In genomic region chr7:134593530-134594392, GRCh38 we compare ENCODE assay signal across 8 cellular contexts. TPM values are rescaled to one million over a fixed set of nuclear protein-coding genes. Genes with fewer than 3 reads are reported as not detected.
DNase-seq lines count a peak whose midpoint lies in the region; ATAC-seq and TF ChIP-seq lines count a peak whose summit lies in the region.

No MANE protein-coding gene starts in this region.

- H3K36me3 ChIP-seq in right lobe of liver (no peaks in the 10 kb centered on the region), thoracic aorta (no peaks in the 10 kb centered on the region)

- 44% methylated on average over 5 of the region's 8 CpGs for WGBS in right lobe of liver (ENCODE audit: insufficient coverage, low coverage, low lambda C conversion rate, missing lambda C conversion rate)

- H3K9me3 ChIP-seq in right lobe of liver (no peaks in the 10 kb centered on the region), thoracic aorta (no peaks in the 10 kb centered on the region)

- H3K4me3 ChIP-seq in choroid plexus epithelial cell (ENCODE audit: low read depth, low read length) (no peak overlapping the region), right lobe of liver (no peak overlapping the region), thoracic aorta (no peak overlapping the region)

- peak; percentile 16 for TF ChIP-seq POLR2A in right lobe of liver (IDR thresholded peaks at IDR 0.05)

- ATAC-seq in right lobe of liver (peak; percentile 83 to 96 (median 89)), thoracic aorta (ENCODE audit: insufficient number of reproducible peaks, low FRiP score, low read depth) (peak; percentile 60), HG03565 (IDR thresholded peaks at IDR 0.05; ENCODE audit: unreplicated experiment) (no peak)

- TF ChIP-seq CTCF in choroid plexus epithelial cell (conservative IDR thresholded peaks at IDR 0.05; ENCODE audit: low read depth, low read length) (no peak), right lobe of liver (IDR thresholded peaks at IDR 0.05) (no peak), thoracic aorta (IDR thresholded peaks at IDR 0.05) (no peak)

- H3K36me3 Mint-ChIP-seq in activated naive CD4-positive, alpha-beta T cell treated with anti-CD3 and anti-CD28 coated beads, Interleukin-2, amount 10 ng/mL, durations not matched to agents 7 days and 5 days = no peaks in the 10 kb centered on the region

- H3K27me3 Mint-ChIP-seq in activated naive CD4-positive, alpha-beta T cell treated with anti-CD3 and anti-CD28 coated beads, Interleukin-2, amount 10 ng/mL, durations not matched to agents 7 days and 5 days = peaks cover 4% of the 10 kb centered on the region

- CTCF ChIA-PET in activated naive CD4-positive, alpha-beta T cell treated with anti-CD3 and anti-CD28 coated beads, Interleukin-2, amount 10 ng/mL, durations not matched to agents 7 days and 5 days (lab: Charles Lee) = no interaction called here

- no peak overlapping the region for H3K27ac Mint-ChIP-seq in activated naive CD4-positive, alpha-beta T cell treated with anti-CD3 and anti-CD28 coated beads, Interleukin-2, amount 10 ng/mL, durations not matched to agents 7 days and 5 days

- no peaks in the 10 kb centered on the region for H3K4me1 Mint-ChIP-seq in activated naive CD4-positive, alpha-beta T cell treated with anti-CD3 and anti-CD28 coated beads, Interleukin-2, amount 10 ng/mL, durations not matched to agents 7 days and 5 days

- intact Hi-C loops in right lobe of liver (cut with DNase I) = no loop called here

- peaks cover 15% of the 10 kb centered on the region for H3K9me3 Mint-ChIP-seq in activated naive CD4-positive, alpha-beta T cell treated with anti-CD3 and anti-CD28 coated beads, Interleukin-2, amount 10 ng/mL, durations not matched to agents 7 days and 5 days

- peak; percentile 58 for DNase-seq in LoVo (ENCODE audit: low spot score)
- peak; percentile 87 for DNase-seq in choroid plexus epithelial cell (ENCODE audit: low read depth)
- DNase-seq in right lobe of liver = peak; percentile 68 to 85 (median 85)
- peak; percentile 44 for DNase-seq in thoracic aorta (ENCODE audit: low spot score)
- no peak for DNase-seq in NCI-H1092 (lab: John Stamatoyannopoulos, UW)
- DNase-seq in activated naive CD4-positive, alpha-beta T cell treated with anti-CD3 and anti-CD28 coated beads, Interleukin-2, amount 10 ng/mL, durations not matched to agents 7 days and 5 days = no peak
- DNase-seq in NK-92 treated with Interleukin-12 subunit alpha and Interleukin-12 subunit beta, amount 100 ng/mL, for 24 hours (lab: John Stamatoyannopoulos, UW) = no peak

- peaks cover 0 to 19% (median 0%) of the 10 kb centered on the region in 4 donors for H3K4me1 ChIP-seq in right lobe of liver
- peaks cover 13 to 24% of the 10 kb centered on the region in 2 donors for H3K4me1 ChIP-seq in thoracic aorta (ENCODE audit: control insufficient read depth in 1 of 2, low read depth in 2 of 2)

- no peaks in the 10 kb centered on the region for H3K27me3 ChIP-seq in right lobe of liver
- no peaks in the 10 kb centered on the region for H3K27me3 ChIP-seq in thoracic aorta (replicated peaks; ENCODE audit: insufficient read depth)

- no peak overlapping the region for H3K4me3 Mint-ChIP-seq in activated naive CD4-positive, alpha-beta T cell treated with anti-CD3 and anti-CD28 coated beads, Interleukin-2, amount 10 ng/mL, durations not matched to agents 7 days and 5 days

- H3K27ac ChIP-seq in right lobe of liver = peak overlapping the region; percentile 22 to 84 (median 72)
- H3K27ac ChIP-seq in thoracic aorta = peak overlapping the region; percentile 63 to 72

RNA-seq across cellular contexts. Expression of gene AKR1B15, which starts 44.9 kb away (rescaled TPM):
- total RNA-seq in right lobe of liver (10 to 100 TPM in 1 of 6 experiments, 1 to 10 TPM in 3, not detected in 2; 1.8 to 40.4 (median 2.4) TPM), thoracic aorta (under 1 TPM; 0.27 to 0.28 TPM)

RNA-seq across cellular contexts. Expression of gene BPGM, which starts 52.9 kb away (rescaled TPM):
- total RNA-seq in right lobe of liver (10 to 100 TPM in 1 of 6 experiments, 1 to 10 TPM in 5; 5.9 to 10.9 (median 7.3) TPM), thoracic aorta (10 to 100 TPM; 20.0 to 22.3 TPM)

Comparison
In these comparisons a context has a peak if more than half of its experiments do, and no peak if none do; other contexts are left out.
1. DNase-seq: peak in LoVo (single experiment), choroid plexus epithelial cell (single experiment), right lobe of liver (3 of 3) and thoracic aorta (single experiment); none in NCI-H1092 (single experiment), activated naive CD4-positive, alpha-beta T cell treated with anti-CD3 and anti-CD28 coated beads, Interleukin-2, amount 10 ng/mL, durations not matched to agents 7 days and 5 days (single experiment) and NK-92 treated with Interleukin-12 subunit alpha and Interleukin-12 subunit beta, amount 100 ng/mL, for 24 hours (single experiment).